3 cellular contexts compared by ENCODE assay signal in genomic region chr6:17043148-17043522, GRCh38.
TF ChIP-seq lines count a peak whose summit lies in the region.

No MANE protein-coding gene starts in this region.

TF ChIP-seq in GM23338, 12 proteins besides CTCF, POLR2A, EP300 and RAD21 (continues in another document):
- TF ChIP-seq JUNB (IDR thresholded peaks at IDR 0.05; ENCODE audit: unreplicated experiment) (no peak), CREB1 (CRISPR knock-in tag; IDR thresholded peaks at IDR 0.05; ENCODE audit: low read depth) (no peak), EZH2 (IDR thresholded peaks at IDR 0.05; ENCODE audit: low read depth, unreplicated experiment) (no peak), STAT1 (IDR thresholded peaks at IDR 0.05; ENCODE audit: unreplicated experiment) (no peak), ZNF331 (CRISPR knock-in tag; IDR thresholded peaks at IDR 0.05; ENCODE audit: low read depth) (no peak), REST (IDR thresholded peaks at IDR 0.05; ENCODE audit: unreplicated experiment) (no peak), NANOG (IDR thresholded peaks at IDR 0.05; ENCODE audit: borderline replicate concordance) (no peak)

TF ChIP-seq in SK-N-SH treated with all-trans-retinoic acid at 6 μM for 48 hours, 23 proteins besides CTCF, POLR2A, EP300 and RAD21:
- TF ChIP-seq ZFP3 (CRISPR knock-in tag; IDR thresholded peaks at IDR 0.05) (no peak), CSDC2 (CRISPR knock-in tag; IDR thresholded peaks at IDR 0.05) (no peak), ZNF8 (CRISPR knock-in tag; IDR thresholded peaks at IDR 0.05) (no peak), TOX (CRISPR knock-in tag; IDR thresholded peaks at IDR 0.05; ENCODE audit: borderline replicate concordance) (no peak), ARNTL (CRISPR knock-in tag; IDR thresholded peaks at IDR 0.05; ENCODE audit: borderline replicate concordance, low read depth) (no peak), ZNF70 (CRISPR knock-in tag; IDR thresholded peaks at IDR 0.05) (no peak), ISL1 (CRISPR knock-in tag; IDR thresholded peaks at IDR 0.05) (no peak), RARB (CRISPR knock-in tag; IDR thresholded peaks at IDR 0.05) (no peak), POU6F1 (CRISPR knock-in tag; IDR thresholded peaks at IDR 0.05; ENCODE audit: borderline replicate concordance, low read depth) (no peak), ZFP30 (CRISPR knock-in tag; IDR thresholded peaks at IDR 0.05) (no peak), ZNF565 (CRISPR knock-in tag; conservative IDR thresholded peaks at IDR 0.05; ENCODE audit: low read depth) (no peak), SNAI2 (CRISPR knock-in tag; IDR thresholded peaks at IDR 0.05) (no peak), CREB5 (CRISPR knock-in tag; IDR thresholded peaks at IDR 0.05; ENCODE audit: low read depth) (no peak), GLIS3 (CRISPR knock-in tag; IDR thresholded peaks at IDR 0.05) (no peak), PATZ1 (CRISPR knock-in tag; IDR thresholded peaks at IDR 0.05; ENCODE audit: borderline replicate concordance) (no peak)
- TF ChIP-seq, protein P1, sequence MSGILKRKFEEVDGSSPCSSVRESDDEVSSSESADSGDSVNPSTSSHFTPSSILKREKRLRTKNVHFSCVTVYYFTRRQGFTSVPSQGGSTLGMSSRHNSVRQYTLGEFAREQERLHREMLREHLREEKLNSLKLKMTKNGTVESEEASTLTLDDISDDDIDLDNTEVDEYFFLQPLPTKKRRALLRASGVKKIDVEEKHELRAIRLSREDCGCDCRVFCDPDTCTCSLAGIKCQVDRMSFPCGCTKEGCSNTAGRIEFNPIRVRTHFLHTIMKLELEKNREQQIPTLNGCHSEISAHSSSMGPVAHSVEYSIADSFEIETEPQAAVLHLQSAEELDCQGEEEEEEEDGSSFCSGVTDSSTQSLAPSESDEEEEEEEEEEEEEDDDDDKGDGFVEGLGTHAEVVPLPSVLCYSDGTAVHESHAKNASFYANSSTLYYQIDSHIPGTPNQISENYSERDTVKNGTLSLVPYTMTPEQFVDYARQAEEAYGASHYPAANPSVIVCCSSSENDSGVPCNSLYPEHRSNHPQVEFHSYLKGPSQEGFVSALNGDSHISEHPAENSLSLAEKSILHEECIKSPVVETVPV (CRISPR knock-in tag; IDR thresholded peaks at IDR 0.05): no peak

TF ChIP-seq in endothelial cell of umbilical vein, 7 proteins besides CTCF, POLR2A, EP300 and RAD21:
- TF ChIP-seq EZH2 (IDR thresholded peaks at IDR 0.05; ENCODE audit: borderline replicate concordance, low read depth, low read length, severe bottlenecking) (no peak), POLR2AphosphoS5 (IDR thresholded peaks at IDR 0.05; ENCODE audit: insufficient read depth, low read depth, low read length) (no peak), MAX (IDR thresholded peaks at IDR 0.05; ENCODE audit: insufficient read depth, insufficient read length) (no peak), JUN (IDR thresholded peaks at IDR 0.05; ENCODE audit: borderline replicate concordance, insufficient read depth, insufficient read length, low read depth) (no peak), FOS (IDR thresholded peaks at IDR 0.05; ENCODE audit: borderline replicate concordance, insufficient read depth, low read length) (no peak), MYC (IDR thresholded peaks at IDR 0.05; ENCODE audit: low read depth, low read length) (no peak), GATA2 (IDR thresholded peaks at IDR 0.05; ENCODE audit: insufficient read depth, insufficient read length, low read depth, low read length) (no peak)
